ENCODE assay signal across 8 cellular contexts in the genomic region with DNA sequence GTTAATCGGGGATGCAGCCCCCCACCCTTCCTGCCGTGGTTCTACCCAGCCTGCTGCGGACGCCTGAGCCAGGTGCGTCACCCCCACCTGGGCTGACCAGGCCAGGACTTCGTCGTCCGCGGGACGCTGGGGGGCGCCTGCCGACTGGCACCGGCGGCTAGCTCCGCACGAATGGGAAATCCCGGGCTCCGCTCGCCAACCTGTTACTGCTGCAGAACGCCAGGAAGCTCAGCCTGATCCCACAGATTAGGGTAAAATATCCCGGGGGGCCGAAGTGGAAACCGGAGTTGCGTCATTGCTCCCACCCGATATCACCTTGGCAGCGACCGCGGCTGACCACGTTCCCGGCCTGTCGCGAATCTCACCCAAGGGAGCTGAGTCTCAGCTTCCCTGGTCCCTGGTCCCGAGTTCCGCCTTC. TPM values are rescaled to one million over a fixed set of nuclear protein-coding genes. Genes with fewer than 3 reads are reported as not detected.
DNase-seq lines count a peak whose midpoint lies in the region; ATAC-seq and TF ChIP-seq lines count a peak whose summit lies in the region.

No MANE protein-coding gene starts in this region.

- H3K27me3 ChIP-seq in DOHH2 (ENCODE audit: control insufficient read depth, low read length) (peaks cover 27% of the 10 kb centered on the region), ascending aorta (no peaks in the 10 kb centered on the region), iPS-20b (ENCODE audit: insufficient read depth, low read length) (peaks cover 86% of the 10 kb centered on the region)

- peak; percentile 6 for ATAC-seq in GM21390 (IDR thresholded peaks at IDR 0.05; ENCODE audit: unreplicated experiment)

- no peaks in the 10 kb centered on the region for H4K20me1 ChIP-seq in DOHH2 (ENCODE audit: control insufficient read depth, insufficient read depth, low read depth, low read length)

- H3K4me2 ChIP-seq in DOHH2 (ENCODE audit: low read length) = peak overlapping the region; percentile 92

- H3K9me2 ChIP-seq in DOHH2 (replicated peaks; ENCODE audit: control insufficient read depth, low read length) = no peaks in the 10 kb centered on the region

- H3K4me3 ChIP-seq in DOHH2 (ENCODE audit: low read length) = peak overlapping the region; percentile 83
- peak overlapping the region; percentile 61 to 78 for H3K4me3 ChIP-seq in ascending aorta
- peak overlapping the region; percentile 82 for H3K4me3 ChIP-seq in iPS-20b (ENCODE audit: low read length)

- no peaks in the 10 kb centered on the region for H3K36me3 ChIP-seq in DOHH2 (ENCODE audit: control insufficient read depth, low read length)
- no peaks in the 10 kb centered on the region for H3K36me3 ChIP-seq in ascending aorta
- no peaks in the 10 kb centered on the region for H3K36me3 ChIP-seq in iPS-20b (ENCODE audit: insufficient read depth, low read depth, low read length)

- H3K4me1 ChIP-seq in DOHH2 (ENCODE audit: control insufficient read depth, low read length) = peaks cover 21% of the 10 kb centered on the region
- H3K4me1 ChIP-seq in ascending aorta = peaks cover 0 to 21% of the 10 kb centered on the region in 2 donors
- no peaks in the 10 kb centered on the region; the same call in 1 of the 2 replicates for H3K4me1 ChIP-seq in iPS-20b (ENCODE audit: insufficient read depth, low read length)

- intact Hi-C loops in ascending aorta (cut with DNase I) = loop anchor here (2.0 to 10.0 kb wide), 2 partner anchors 57 to 199 kb away; a partner anchor contains a TSS

- H3K27ac ChIP-seq in DOHH2 (ENCODE audit: low read depth, low read length) (no peak overlapping the region), ascending aorta (peak overlapping the region; percentile 30 to 65), iPS-20b (ENCODE audit: low read length) (no peak overlapping the region)

- H3K9me3 ChIP-seq in DOHH2 (ENCODE audit: control insufficient read depth, insufficient read depth, low read length) (no peaks in the 10 kb centered on the region), ascending aorta (no peaks in the 10 kb centered on the region), iPS-20b (ENCODE audit: insufficient read depth, low read depth, low read length) (no peaks in the 10 kb centered on the region)

- H3K9ac ChIP-seq in iPS-20b (ENCODE audit: low read depth, low read length) = peak overlapping the region; percentile 82; the same call in 1 of the 2 replicates

- TF ChIP-seq CTCF in DOHH2 (IDR thresholded peaks at IDR 0.05; ENCODE audit: low read depth, low read length, poor library complexity, severe bottlenecking) (peak; percentile 38), LNCAP (IDR thresholded peaks at IDR 0.05) (peak; percentile 74), ascending aorta (IDR thresholded peaks at IDR 0.05) (peak; percentile 5 to 52 (median 30))

- no peaks in the 10 kb centered on the region for H3K79me2 ChIP-seq in DOHH2 (ENCODE audit: control insufficient read depth, low read length)

- peak in 1 of 2 donors; percentile 70 for DNase-seq in ascending aorta (ENCODE audit: low spot score in 2 of 2)
- peak; percentile 18 for DNase-seq in stimulated activated CD8-positive, alpha-beta memory T cell treated with anti-CD3 and anti-CD28 coated beads, Interleukin-12 subunit alpha, Interleukin-12 subunit beta, amount 100 ng/mL, for 4 hours (ENCODE audit: low read depth)
- DNase-seq in AG08396 (ENCODE audit: low spot score) = no peak
- DNase-seq in GDM1 (lab: John Stamatoyannopoulos, UW) = no peak

- H3F3A ChIP-seq in DOHH2 (ENCODE audit: control insufficient read depth, insufficient read depth) = no peaks in the 10 kb centered on the region

RNA-seq across cellular contexts. Expression of a gene that starts 0.5 kb away (rescaled TPM):
- total RNA-seq in ascending aorta = 13.1 TPM

RNA-seq across cellular contexts. Expression of a gene that starts 58.1 kb away (rescaled TPM):
- total RNA-seq in ascending aorta = 120 TPM

Comparison
In these comparisons a context has a peak if more than half of its experiments do, and no peak if none do; other contexts are left out.
1. H3K27ac ChIP-seq: peak in ascending aorta (2 of 2); none in DOHH2 (single experiment) and iPS-20b (single experiment).
2. Peak in every context shown above with its lines, with median percentiles within 50 percentile points of each other: H3K4me3 ChIP-seq and CTCF ChIP-seq.